In the genomic region with DNA sequence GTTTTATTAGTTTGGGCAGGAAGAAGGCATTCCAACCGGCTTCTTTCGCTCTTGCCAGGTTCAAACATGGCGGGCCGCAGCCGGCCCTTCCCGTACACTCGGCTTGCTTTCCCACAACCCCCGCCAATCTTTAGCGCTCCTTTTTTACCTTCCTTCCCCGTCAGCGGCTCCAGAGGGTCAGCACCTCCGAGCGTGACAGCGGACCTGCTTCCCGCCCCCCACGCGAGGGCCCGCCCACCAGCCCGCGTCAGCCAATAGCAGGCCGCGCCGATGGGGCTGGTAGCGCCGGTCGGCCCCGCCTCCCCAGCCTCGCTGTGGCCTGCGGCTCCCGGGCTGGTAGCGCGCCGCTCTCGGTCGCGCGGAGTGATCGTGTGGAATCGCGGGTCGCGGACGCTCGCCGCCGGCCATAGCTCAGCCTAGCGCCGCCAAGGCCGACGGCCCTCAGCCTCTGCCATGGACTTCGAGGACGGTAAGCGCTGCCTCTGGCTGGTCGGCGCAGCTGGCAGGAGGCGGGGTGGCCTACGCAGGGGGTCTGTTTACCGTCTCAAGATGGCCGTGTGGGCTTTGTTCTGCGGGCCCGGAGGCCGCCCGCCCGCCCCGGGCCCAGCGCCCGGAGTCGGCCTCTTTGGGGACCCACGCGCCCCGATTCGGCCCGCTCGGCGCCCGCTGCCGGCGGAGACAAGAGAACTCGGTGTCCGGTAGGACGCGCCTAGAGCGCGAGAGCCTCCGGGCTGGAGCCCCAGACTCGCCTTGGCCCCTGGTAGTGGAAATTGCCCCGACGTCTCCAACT, we compare ENCODE assay signal across 1 cellular context.
TF ChIP-seq lines count a peak whose summit lies in the region.

ZNF326 (plus strand) TSS at position 306 of the 790 bp plus-strand sequence; CDS start at position 454, 148 bp downstream.

TF ChIP-seq in K562, 482 proteins besides CTCF, POLR2A, EP300 and RAD21 (continued from another document and continues in another):
- TF ChIP-seq, protein P1, sequence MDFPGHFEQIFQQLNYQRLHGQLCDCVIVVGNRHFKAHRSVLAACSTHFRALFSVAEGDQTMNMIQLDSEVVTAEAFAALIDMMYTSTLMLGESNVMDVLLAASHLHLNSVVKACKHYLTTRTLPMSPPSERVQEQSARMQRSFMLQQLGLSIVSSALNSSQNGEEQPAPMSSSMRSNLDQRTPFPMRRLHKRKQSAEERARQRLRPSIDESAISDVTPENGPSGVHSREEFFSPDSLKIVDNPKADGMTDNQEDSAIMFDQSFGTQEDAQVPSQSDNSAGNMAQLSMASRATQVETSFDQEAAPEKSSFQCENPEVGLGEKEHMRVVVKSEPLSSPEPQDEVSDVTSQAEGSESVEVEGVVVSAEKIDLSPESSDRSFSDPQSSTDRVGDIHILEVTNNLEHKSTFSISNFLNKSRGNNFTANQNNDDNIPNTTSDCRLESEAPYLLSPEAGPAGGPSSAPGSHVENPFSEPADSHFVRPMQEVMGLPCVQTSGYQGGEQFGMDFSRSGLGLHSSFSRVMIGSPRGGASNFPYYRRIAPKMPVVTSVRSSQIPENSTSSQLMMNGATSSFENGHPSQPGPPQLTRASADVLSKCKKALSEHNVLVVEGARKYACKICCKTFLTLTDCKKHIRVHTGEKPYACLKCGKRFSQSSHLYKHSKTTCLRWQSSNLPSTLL (IDR thresholded peaks at IDR 0.05) = no peak
- TF ChIP-seq PHB2 (IDR thresholded peaks at IDR 0.05; ENCODE audit: low read depth) (no peak), KAT2B (IDR thresholded peaks at IDR 0.05; ENCODE audit: low read depth, low read length) (no peak), ZNF780A (CRISPR knock-in tag; IDR thresholded peaks at IDR 0.05) (no peak), STAG1 (CRISPR knock-in tag; IDR thresholded peaks at IDR 0.05; ENCODE audit: borderline replicate concordance) (no peak), ZKSCAN1 (IDR thresholded peaks at IDR 0.05; ENCODE audit: low read depth, low read length) (no peak), FOXJ3 (CRISPR knock-in tag; IDR thresholded peaks at IDR 0.05) (no peak), SRSF9 (IDR thresholded peaks at IDR 0.05; ENCODE audit: borderline replicate concordance, low read depth, low read length) (no peak), ZNF263 (CRISPR knock-in tag; IDR thresholded peaks at IDR 0.05; ENCODE audit: borderline replicate concordance) (peak; percentile 67; the same call in 1 of the 2 replicates), BMI1 (IDR thresholded peaks at IDR 0.05; ENCODE audit: low read length) (no peak), BRCA1 (IDR thresholded peaks at IDR 0.05) (no peak), BRCA1 (CRISPR knock-in tag; IDR thresholded peaks at IDR 0.05) (no peak), DNMT1 (IDR thresholded peaks at IDR 0.05) (no peak), PRMT5 (CRISPR knock-in tag; IDR thresholded peaks at IDR 0.05) (no peak), GABPB2 (CRISPR knock-in tag; conservative IDR thresholded peaks at IDR 0.05) (no peak), ZMIZ1 (IDR thresholded peaks at IDR 0.05; ENCODE audit: low read depth in 2 of 2, low read length in 2 of 2) (no peak), FOXA3 (CRISPR knock-in tag; conservative IDR thresholded peaks at IDR 0.05 in 1 of 2, IDR thresholded peaks at IDR 0.05 in 1 of 2) (peak; percentile 5 to 76; a peak in 1 of 4 replicates), BACH1 (tag; IDR thresholded peaks at IDR 0.05) (no peak), ZSCAN29 (IDR thresholded peaks at IDR 0.05) (peak; percentile 49; the same call in 1 of the 2 replicates), ZNF444 (CRISPR knock-in tag; IDR thresholded peaks at IDR 0.05) (no peak), DMBX1 (CRISPR knock-in tag; IDR thresholded peaks at IDR 0.05; ENCODE audit: borderline replicate concordance) (no peak), GTF2B (IDR thresholded peaks at IDR 0.05; ENCODE audit: extremely low read depth, insufficient read length) (no peak), STAT5A (IDR thresholded peaks at IDR 0.05; ENCODE audit: borderline replicate concordance, low read length) (0 out of 2 replicates have a peak, but pooled peaks have one; percentile 20), MIER1 (IDR thresholded peaks at IDR 0.05; ENCODE audit: low read depth) (peak; percentile 56; the same call in 1 of the 2 replicates), SREBF1 (IDR thresholded peaks at IDR 0.05; ENCODE audit: borderline replicate concordance, low read depth, low read length) (no peak), TEAD2 (tag; IDR thresholded peaks at IDR 0.05) (no peak), ZKSCAN3 (CRISPR knock-in tag; IDR thresholded peaks at IDR 0.05) (no peak), TCF3 (CRISPR knock-in tag; IDR thresholded peaks at IDR 0.05) (no peak), ZKSCAN8 (CRISPR knock-in tag; IDR thresholded peaks at IDR 0.05) (no peak), E2F3 (CRISPR knock-in tag; IDR thresholded peaks at IDR 0.05) (0 out of 2 replicates have a peak, but pooled peaks have one; percentile 32), GTF2A2 (tag; IDR thresholded peaks at IDR 0.05) (0 out of 2 replicates have a peak, but pooled peaks have one; percentile 52), ZNF316 (IDR thresholded peaks at IDR 0.05) (0 out of 2 replicates have a peak, but pooled peaks have one; percentile 0), NBN (IDR thresholded peaks at IDR 0.05; ENCODE audit: low read depth) (peak; percentile 74; the same call in 1 of the 2 replicates), U2AF1 (optimal IDR thresholded peaks at IDR 0.05; ENCODE audit: low read depth, low read length) (peak; percentile 93), ZBTB17 (CRISPR knock-in tag; IDR thresholded peaks at IDR 0.05) (0 out of 2 replicates have a peak, but pooled peaks have one; percentile 60), RAD51 (IDR thresholded peaks at IDR 0.05; ENCODE audit: borderline replicate concordance, low read depth) (no peak), STAT5B (CRISPR knock-in tag; IDR thresholded peaks at IDR 0.05) (no peak), ZNF354B (CRISPR knock-in tag; IDR thresholded peaks at IDR 0.05) (no peak), HDAC2 (IDR thresholded peaks at IDR 0.05) (no peak), SAFB2 (IDR thresholded peaks at IDR 0.05; ENCODE audit: borderline replicate concordance, low read depth, low read length, severe bottlenecking) (no peak), ZNF695 (CRISPR knock-in tag; IDR thresholded peaks at IDR 0.05) (no peak), MEF2A (IDR thresholded peaks at IDR 0.05; ENCODE audit: control insufficient read depth, low read depth, low read length) (no peak), RFX7 (CRISPR knock-in tag; IDR thresholded peaks at IDR 0.05) (no peak), FOXK1 (CRISPR knock-in tag; IDR thresholded peaks at IDR 0.05; ENCODE audit: borderline replicate concordance) (no peak), ZNF282 (CRISPR knock-in tag; IDR thresholded peaks at IDR 0.05) (peak; percentile 34; the same call in 1 of the 2 replicates), CEBPB (tag; IDR thresholded peaks at IDR 0.05) (no peak)
- TF ChIP-seq, protein P2, sequence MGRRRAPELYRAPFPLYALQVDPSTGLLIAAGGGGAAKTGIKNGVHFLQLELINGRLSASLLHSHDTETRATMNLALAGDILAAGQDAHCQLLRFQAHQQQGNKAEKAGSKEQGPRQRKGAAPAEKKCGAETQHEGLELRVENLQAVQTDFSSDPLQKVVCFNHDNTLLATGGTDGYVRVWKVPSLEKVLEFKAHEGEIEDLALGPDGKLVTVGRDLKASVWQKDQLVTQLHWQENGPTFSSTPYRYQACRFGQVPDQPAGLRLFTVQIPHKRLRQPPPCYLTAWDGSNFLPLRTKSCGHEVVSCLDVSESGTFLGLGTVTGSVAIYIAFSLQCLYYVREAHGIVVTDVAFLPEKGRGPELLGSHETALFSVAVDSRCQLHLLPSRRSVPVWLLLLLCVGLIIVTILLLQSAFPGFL (CRISPR knock-in tag; IDR thresholded peaks at IDR 0.05) = no peak
- TF ChIP-seq, protein P3, sequence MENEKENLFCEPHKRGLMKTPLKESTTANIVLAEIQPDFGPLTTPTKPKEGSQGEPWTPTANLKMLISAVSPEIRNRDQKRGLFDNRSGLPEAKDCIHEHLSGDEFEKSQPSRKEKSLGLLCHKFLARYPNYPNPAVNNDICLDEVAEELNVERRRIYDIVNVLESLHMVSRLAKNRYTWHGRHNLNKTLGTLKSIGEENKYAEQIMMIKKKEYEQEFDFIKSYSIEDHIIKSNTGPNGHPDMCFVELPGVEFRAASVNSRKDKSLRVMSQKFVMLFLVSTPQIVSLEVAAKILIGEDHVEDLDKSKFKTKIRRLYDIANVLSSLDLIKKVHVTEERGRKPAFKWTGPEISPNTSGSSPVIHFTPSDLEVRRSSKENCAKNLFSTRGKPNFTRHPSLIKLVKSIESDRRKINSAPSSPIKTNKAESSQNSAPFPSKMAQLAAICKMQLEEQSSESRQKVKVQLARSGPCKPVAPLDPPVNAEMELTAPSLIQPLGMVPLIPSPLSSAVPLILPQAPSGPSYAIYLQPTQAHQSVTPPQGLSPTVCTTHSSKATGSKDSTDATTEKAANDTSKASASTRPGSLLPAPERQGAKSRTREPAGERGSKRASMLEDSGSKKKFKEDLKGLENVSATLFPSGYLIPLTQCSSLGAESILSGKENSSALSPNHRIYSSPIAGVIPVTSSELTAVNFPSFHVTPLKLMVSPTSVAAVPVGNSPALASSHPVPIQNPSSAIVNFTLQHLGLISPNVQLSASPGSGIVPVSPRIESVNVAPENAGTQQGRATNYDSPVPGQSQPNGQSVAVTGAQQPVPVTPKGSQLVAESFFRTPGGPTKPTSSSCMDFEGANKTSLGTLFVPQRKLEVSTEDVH (IDR thresholded peaks at IDR 0.05; ENCODE audit: low read depth, partially characterized antibody) = peak; percentile 73
- TF ChIP-seq, protein P4, sequence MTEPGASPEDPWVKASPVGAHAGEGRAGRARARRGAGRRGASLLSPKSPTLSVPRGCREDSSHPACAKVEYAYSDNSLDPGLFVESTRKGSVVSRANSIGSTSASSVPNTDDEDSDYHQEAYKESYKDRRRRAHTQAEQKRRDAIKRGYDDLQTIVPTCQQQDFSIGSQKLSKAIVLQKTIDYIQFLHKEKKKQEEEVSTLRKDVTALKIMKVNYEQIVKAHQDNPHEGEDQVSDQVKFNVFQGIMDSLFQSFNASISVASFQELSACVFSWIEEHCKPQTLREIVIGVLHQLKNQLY (CRISPR knock-in tag; conservative IDR thresholded peaks at IDR 0.05) = 0 out of 4 replicates have a peak, but pooled peaks of 1 of the 2 experiments have one; percentile 67
- TF ChIP-seq, protein P5, sequence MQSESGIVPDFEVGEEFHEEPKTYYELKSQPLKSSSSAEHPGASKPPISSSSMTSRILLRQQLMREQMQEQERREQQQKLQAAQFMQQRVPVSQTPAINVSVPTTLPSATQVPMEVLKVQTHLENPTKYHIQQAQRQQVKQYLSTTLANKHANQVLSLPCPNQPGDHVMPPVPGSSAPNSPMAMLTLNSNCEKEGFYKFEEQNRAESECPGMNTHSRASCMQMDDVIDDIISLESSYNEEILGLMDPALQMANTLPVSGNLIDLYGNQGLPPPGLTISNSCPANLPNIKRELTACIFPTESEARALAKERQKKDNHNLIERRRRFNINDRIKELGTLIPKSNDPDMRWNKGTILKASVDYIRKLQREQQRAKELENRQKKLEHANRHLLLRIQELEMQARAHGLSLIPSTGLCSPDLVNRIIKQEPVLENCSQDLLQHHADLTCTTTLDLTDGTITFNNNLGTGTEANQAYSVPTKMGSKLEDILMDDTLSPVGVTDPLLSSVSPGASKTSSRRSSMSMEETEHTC (IDR thresholded peaks at IDR 0.05) = no peak
- TF ChIP-seq, protein P6, sequence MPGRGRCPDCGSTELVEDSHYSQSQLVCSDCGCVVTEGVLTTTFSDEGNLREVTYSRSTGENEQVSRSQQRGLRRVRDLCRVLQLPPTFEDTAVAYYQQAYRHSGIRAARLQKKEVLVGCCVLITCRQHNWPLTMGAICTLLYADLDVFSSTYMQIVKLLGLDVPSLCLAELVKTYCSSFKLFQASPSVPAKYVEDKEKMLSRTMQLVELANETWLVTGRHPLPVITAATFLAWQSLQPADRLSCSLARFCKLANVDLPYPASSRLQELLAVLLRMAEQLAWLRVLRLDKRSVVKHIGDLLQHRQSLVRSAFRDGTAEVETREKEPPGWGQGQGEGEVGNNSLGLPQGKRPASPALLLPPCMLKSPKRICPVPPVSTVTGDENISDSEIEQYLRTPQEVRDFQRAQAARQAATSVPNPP (IDR thresholded peaks at IDR 0.05; ENCODE audit: borderline replicate concordance, insufficient read depth, insufficient read length) = no peak
